Comparison of ENCODE assay signal across 1 cellular context in genomic region chr21:33972539-33972938, GRCh38.
TF ChIP-seq lines count a peak whose summit lies in the region.

No MANE protein-coding gene starts in this region.

TF ChIP-seq in IMR-90, 13 proteins besides CTCF, POLR2A, EP300 and RAD21:
- no peak for TF ChIP-seq ELK1 (IDR thresholded peaks at IDR 0.05; ENCODE audit: borderline replicate concordance, low read depth, low read length)
- no peak for TF ChIP-seq BHLHE40 (IDR thresholded peaks at IDR 0.05; ENCODE audit: low read depth, low read length)
- no peak for TF ChIP-seq FOS (IDR thresholded peaks at IDR 0.05; ENCODE audit: low read depth, low read length)
